In the genomic region with DNA sequence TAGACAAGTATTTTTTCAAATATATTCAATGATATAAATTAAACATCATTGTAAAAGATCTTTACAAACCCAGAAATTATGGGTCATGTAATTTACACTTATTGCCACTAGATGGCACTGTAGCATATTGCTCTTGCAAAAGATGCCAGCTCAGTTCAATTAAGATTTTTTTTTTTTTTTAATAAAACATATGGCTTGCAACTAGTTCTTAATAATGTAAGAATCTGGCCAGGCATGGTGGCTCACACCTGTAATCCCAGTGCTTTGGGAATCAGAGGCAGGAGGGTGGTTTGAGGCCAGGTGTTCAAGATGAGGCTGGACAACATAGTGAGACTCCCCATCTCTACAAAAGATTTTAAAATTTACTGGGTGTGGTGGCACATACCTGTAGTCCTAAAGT, we compare ENCODE assay signal across 8 cellular contexts.
DNase-seq lines count a peak whose midpoint lies in the region; ATAC-seq lines count a peak whose summit lies in the region.

No MANE protein-coding gene starts in this region.

- DNase-seq in NCI-H1417 (lab: John Stamatoyannopoulos, UW) (peak in 2 of 3 experiments; percentile 30 to 59), NCI-H1417 treated with DMSO at 0.1 percent for 48 hours (lab: John Stamatoyannopoulos, UW) (no peak), NCI-H1092 (lab: John Stamatoyannopoulos, UW) (peak; percentile 12), amniotic epithelial cell (ENCODE audit: low read depth) (peak; percentile 32), kidney glomerular epithelial cell (lab: John Stamatoyannopoulos, UW) (peak; percentile 49)
- DNase-seq in activated CD4-positive, CD25-positive, alpha-beta regulatory T cell (lab: John Stamatoyannopoulos, UW): no peak

- ATAC-seq in GM21619 (IDR thresholded peaks at IDR 0.05; ENCODE audit: unreplicated experiment) (no peak), HG03139 (IDR thresholded peaks at IDR 0.05; ENCODE audit: unreplicated experiment) (no peak)

Comparison
In these comparisons a context has a peak if more than half of its experiments do, and no peak if none do; other contexts are left out.
1. DNase-seq: peak in NCI-H1417 (2 of 3), NCI-H1092 (single experiment), amniotic epithelial cell (single experiment) and kidney glomerular epithelial cell (single experiment); none in NCI-H1417 treated with DMSO at 0.1 percent for 48 hours (single experiment) and activated CD4-positive, CD25-positive, alpha-beta regulatory T cell (0 of 4).